ENCODE assay signal across 29 cellular contexts in the genomic region with DNA sequence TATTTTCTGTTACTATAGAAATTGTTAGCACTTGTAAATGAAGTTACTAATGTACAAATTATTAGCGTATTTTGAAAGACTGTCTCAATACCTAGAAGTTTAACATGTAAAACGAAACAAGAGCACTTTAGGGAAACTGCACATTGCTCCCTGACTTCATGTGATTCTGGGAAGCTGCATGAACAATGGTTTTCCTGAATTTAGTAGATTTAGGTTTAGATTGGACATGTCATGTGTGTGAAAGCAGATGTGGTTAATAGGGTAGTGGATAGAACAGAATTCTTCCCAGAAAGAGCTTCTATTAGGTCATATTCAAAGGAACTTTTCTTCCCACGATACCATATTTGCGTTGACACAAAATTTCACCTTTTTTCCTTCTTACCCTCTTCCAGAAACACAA. TPM values are rescaled to one million over a fixed set of nuclear protein-coding genes. Genes with fewer than 3 reads are reported as not detected.
A peak's percentile ranks its signal among the peaks of the same experiment; 100 is the strongest.
DNase-seq lines count a peak whose midpoint lies in the region; ATAC-seq, FAIRE-seq and TF ChIP-seq lines count a peak whose summit lies in the region.
"Had no signal": no experiment of that assay in that cellular context is flagged by ENCODE, and none has a peak within 500 bp of the region (broad histone marks: within the 10 kb centered on the region; RNA-seq: fewer than 3 reads in every experiment).

No MANE protein-coding gene starts in this region.

- DNase-seq in PC-9, result no peak
- peak; percentile 29 for DNase-seq in astrocyte (ENCODE audit: low read depth)
- peak; percentile 65 for DNase-seq in foreskin melanocyte
- no peak for DNase-seq in thyroid gland
- no peak for DNase-seq in activated T-cell treated with anti-CD3 and anti-CD28 coated beads for 4 hours
- no peak for DNase-seq in T-cell
- DNase-seq: activated CD4-positive, alpha-beta T cell treated with anti-CD3 and anti-CD28 coated beads, Interleukin-2, amount 50 U/mL, for 1 hour; activated gamma-delta T cell; activated naive CD8-positive, alpha-beta T cell treated with anti-CD3 and anti-CD28 coated beads, Interleukin-2, amount 10 ng/mL, durations not matched to agents 7 days and 5 days; activated T-cell treated with anti-CD3 and anti-CD28 coated beads, Interleukin-2, amount 50 U/mL, for 4 hours; caudate nucleus; cortex of kidney; hypothalamus; MV-4-11; NCI-H1436 treated with DMSO at 0.1 percent for 48 hours; NCI-H345; NCI-H69; Peyer's patch; psoas muscle; SIG-M5; stimulated activated CD4-positive, alpha-beta T cell treated with anti-CD3 and anti-CD28 coated beads, Interleukin-4, amount 100 ng/mL, for 4 hours; T-helper 1 cell had no signal

- intact Hi-C loops in PC-9 (cut with micrococcal nuclease; ENCODE audit: unreplicated experiment) (loop anchor here (5.0 to 10.0 kb wide), 3 partner anchors 137 to 382 kb away; no protein-coding TSS in a partner anchor), thyroid gland (cut with DNase I) (no loop called here)

- no peaks in the 10 kb centered on the region for H3K27me3 ChIP-seq in PC-9 (ENCODE audit: insufficient read depth, low read depth)
- no peaks in the 10 kb centered on the region for H3K27me3 ChIP-seq in astrocyte (ENCODE audit: insufficient read depth, low read length)
- H3K27me3 ChIP-seq in thyroid gland, result no peaks in the 10 kb centered on the region
- H3K27me3 ChIP-seq: ascending aorta; BLaER1 treated with 17β-estradiol and CSF1 and Interleukin-3, amounts not matched to agents 10 nM and 100 nM; gastroesophageal sphincter; Peyer's patch; tibial nerve had no signal

- H3K4me1 Mint-ChIP-seq in astrocyte (ENCODE audit: low read depth, unreplicated experiment) (peaks cover 32% of the 10 kb centered on the region), T-cell (no peaks in the 10 kb centered on the region)
- H3K4me1 Mint-ChIP-seq: activated naive CD8-positive, alpha-beta T cell treated with anti-CD3 and anti-CD28 coated beads, Interleukin-2, amount 10 ng/mL, durations not matched to agents 7 days and 5 days had no signal

- H3K36me3 Mint-ChIP-seq in astrocyte (ENCODE audit: low read depth, unreplicated experiment) (no peaks in the 10 kb centered on the region), T-cell (no peaks in the 10 kb centered on the region)
- H3K36me3 Mint-ChIP-seq: activated naive CD8-positive, alpha-beta T cell treated with anti-CD3 and anti-CD28 coated beads, Interleukin-2, amount 10 ng/mL, durations not matched to agents 7 days and 5 days; WTC11 had no signal

- H3K9me3 Mint-ChIP-seq in astrocyte (ENCODE audit: unreplicated experiment), result peaks cover 3% of the 10 kb centered on the region
- H3K9me3 Mint-ChIP-seq in T-cell, result no peaks in the 10 kb centered on the region
- H3K9me3 Mint-ChIP-seq: activated naive CD8-positive, alpha-beta T cell treated with anti-CD3 and anti-CD28 coated beads, Interleukin-2, amount 10 ng/mL, durations not matched to agents 7 days and 5 days; activated T-cell treated with anti-CD3 and anti-CD28 coated beads, Interleukin-2, amount 50 U/mL, for 4 hours; WTC11 had no signal

- peak overlapping the region; percentile 60 for H3K27ac ChIP-seq in PC-9
- peak overlapping the region; percentile 76 for H3K27ac ChIP-seq in astrocyte (ENCODE audit: low read depth, low read length)
- H3K27ac ChIP-seq in thyroid gland, result peak overlapping the region; percentile 62 to 78 (median 74)
- H3K27ac ChIP-seq: ascending aorta, gastroesophageal sphincter, Peyer's patch, psoas muscle, tibial nerve had no signal

- no peaks in the 10 kb centered on the region for H3K36me3 ChIP-seq in PC-9 (ENCODE audit: low read depth)
- no peaks in the 10 kb centered on the region for H3K36me3 ChIP-seq in astrocyte (ENCODE audit: insufficient read depth, low read length)
- H3K36me3 ChIP-seq in thyroid gland, result no peaks in the 10 kb centered on the region
- H3K36me3 ChIP-seq: ascending aorta; BLaER1 treated with 17β-estradiol and CSF1 and Interleukin-3, amounts not matched to agents 10 nM and 100 nM; gastroesophageal sphincter; Peyer's patch; tibial nerve had no signal

- no peaks in the 10 kb centered on the region for H3K9me2 ChIP-seq in PC-9 (ENCODE audit: insufficient read depth)

- H3K9ac ChIP-seq in astrocyte (ENCODE audit: low read length), result peak overlapping the region; percentile 15

- H4K20me1 ChIP-seq in PC-9 (ENCODE audit: insufficient read depth) (no peaks in the 10 kb centered on the region), astrocyte (ENCODE audit: insufficient read depth, low read length) (no peaks in the 10 kb centered on the region)
- H4K20me1 ChIP-seq: BLaER1 treated with 17β-estradiol and CSF1 and Interleukin-3, amounts not matched to agents 10 nM and 100 nM had no signal

- H3K4me2 ChIP-seq in PC-9, result no peak overlapping the region
- H3K4me2 ChIP-seq in astrocyte (ENCODE audit: low read length), result peak overlapping the region; percentile 57

- 95 to 96% methylated on average over 4 of the region's 4 CpGs for WGBS in thyroid gland, 2 donors

- POLR2A ChIA-PET in PC-9 (lab: Charles Lee; ENCODE audit: unreplicated experiment), result no interaction called here
- POLR2A ChIA-PET in T-cell (lab: Charles Lee), result no interaction called here

- H3K79me2 ChIP-seq in PC-9 (ENCODE audit: low read depth), result no peaks in the 10 kb centered on the region
- no peaks in the 10 kb centered on the region for H3K79me2 ChIP-seq in astrocyte (ENCODE audit: insufficient read depth, low read length)

- H2AFZ ChIP-seq in PC-9 (no peak overlapping the region), astrocyte (ENCODE audit: low read depth, low read length) (no peak overlapping the region)

- no peak for TF ChIP-seq POLR2A in thyroid gland (IDR thresholded peaks at IDR 0.05)

- TF ChIP-seq CTCF in PC-9 (conservative IDR thresholded peaks at IDR 0.05) (no peak), astrocyte (IDR thresholded peaks at IDR 0.05; ENCODE audit: insufficient read depth, low read depth, low read length) (no peak), thyroid gland (IDR thresholded peaks at IDR 0.05) (no peak)

- H3K9me3 ChIP-seq in PC-9 (ENCODE audit: insufficient read depth, low read depth) (no peaks in the 10 kb centered on the region), astrocyte (ENCODE audit: insufficient read depth, low read depth, low read length) (no peaks in the 10 kb centered on the region), thyroid gland (no peaks in the 10 kb centered on the region)
- H3K9me3 ChIP-seq: ascending aorta, gastroesophageal sphincter, Peyer's patch, psoas muscle, tibial nerve had no signal

- peak overlapping the region; percentile 97 for H3K27ac Mint-ChIP-seq in astrocyte (ENCODE audit: unreplicated experiment)
- H3K27ac Mint-ChIP-seq in T-cell, result no peak overlapping the region
- H3K27ac Mint-ChIP-seq: activated naive CD8-positive, alpha-beta T cell treated with anti-CD3 and anti-CD28 coated beads, Interleukin-2, amount 10 ng/mL, durations not matched to agents 7 days and 5 days; WTC11 had no signal

- BruUV-seq in PC-9 (replicated peaks; lab: Mats Ljungman, UMichigan), result no TSS peak

- H3K4me3 Mint-ChIP-seq in astrocyte (ENCODE audit: unreplicated experiment) (no peak overlapping the region), T-cell (no peak overlapping the region)
- H3K4me3 Mint-ChIP-seq: activated naive CD8-positive, alpha-beta T cell treated with anti-CD3 and anti-CD28 coated beads, Interleukin-2, amount 10 ng/mL, durations not matched to agents 7 days and 5 days; activated T-cell treated with anti-CD3 and anti-CD28 coated beads, Interleukin-2, amount 50 U/mL, for 4 hours; WTC11 had no signal

- CTCF ChIA-PET in PC-9 (lab: Charles Lee) (no interaction called here), T-cell (lab: Charles Lee) (no interaction called here)

- FAIRE-seq in astrocyte (lab: Jason Lieb, UNC), result no peak
- FAIRE-seq: GM12891 had no signal

- H3K27me3 Mint-ChIP-seq in astrocyte (ENCODE audit: low read depth, unreplicated experiment) (no peaks in the 10 kb centered on the region), T-cell (no peaks in the 10 kb centered on the region)
- H3K27me3 Mint-ChIP-seq: activated naive CD8-positive, alpha-beta T cell treated with anti-CD3 and anti-CD28 coated beads, Interleukin-2, amount 10 ng/mL, durations not matched to agents 7 days and 5 days had no signal

- H3K4me3 ChIP-seq in PC-9 (no peak overlapping the region), astrocyte (ENCODE audit: insufficient read depth, low read depth, low read length) (no peak overlapping the region), thyroid gland (replicated peaks in 1 of 3) (no peak overlapping the region)
- H3K4me3 ChIP-seq: ascending aorta; BLaER1 treated with 17β-estradiol and CSF1 and Interleukin-3, amounts not matched to agents 10 nM and 100 nM; gastroesophageal sphincter; Peyer's patch; psoas muscle; tibial nerve had no signal

- ATAC-seq in HG03196 (IDR thresholded peaks at IDR 0.05; ENCODE audit: unreplicated experiment) (no peak), T-cell (replicated peaks in 1 of 4) (no peak)
- ATAC-seq: activated T-cell treated with anti-CD3 and anti-CD28 coated beads, Interleukin-2, amount 50 U/mL, for 4 hours had no signal

- H3K4me1 ChIP-seq in PC-9 (replicated peaks; ENCODE audit: insufficient read depth) (peaks cover 15% of the 10 kb centered on the region), astrocyte (ENCODE audit: insufficient read depth, low read length) (peaks cover 19% of the 10 kb centered on the region), thyroid gland (peaks cover 13 to 22% of the 10 kb centered on the region in 2 donors)
- H3K4me1 ChIP-seq: ascending aorta, gastroesophageal sphincter, Peyer's patch, psoas muscle had no signal

- H3F3A ChIP-seq in PC-9 (ENCODE audit: insufficient read depth, low read depth), result no peaks in the 10 kb centered on the region

RNA-seq across cellular contexts. Expression of a gene that starts 14.9 kb away (rescaled TPM):
- total RNA-seq in PC-9 (2021) (0.35 and 0.38 TPM in 2 replicates), astrocyte (1.2 and 1.5 TPM in 2 replicates), thyroid gland (1 to 10 TPM; 1.4 to 3.8 (median 2.7) TPM), T-cell (1 to 10 TPM in 1 of 5 donors, under 1 TPM in 4; 0.39 to 1.4 (median 0.67) TPM)
- total RNA-seq: ascending aorta, WTC11 had no signal

Comparison
In these comparisons a context has a peak if more than half of its experiments do, and no peak if none do; other contexts are left out.
1. DNase-seq: peak in astrocyte (single experiment) and foreskin melanocyte (single experiment); none in PC-9 (0 of 2), thyroid gland (0 of 2), activated T-cell treated with anti-CD3 and anti-CD28 coated beads for 4 hours (single experiment) and T-cell (0 of 34).
2. Peak in every context shown above with its lines, with median percentiles within 50 percentile points of each other: H3K27ac ChIP-seq.